1 cellular context compared by ENCODE assay signal in genomic region chr16:24537474-24538337, GRCh38.
TF ChIP-seq lines count a peak whose summit lies in the region.

No MANE protein-coding gene starts in this region.

TF ChIP-seq in K562, 482 proteins besides CTCF, POLR2A, EP300 and RAD21 (continues in another document):
- TF ChIP-seq HCFC1 (IDR thresholded peaks at IDR 0.05; ENCODE audit: low read depth, low read length): 0 out of 2 replicates have a peak, but pooled peaks have one; percentile 18
- TF ChIP-seq SRSF7 (optimal IDR thresholded peaks at IDR 0.05; ENCODE audit: low read depth, low read length): no peak
- peak; percentile 24; the same call in 1 of the 2 replicates for TF ChIP-seq TEAD4 (IDR thresholded peaks at IDR 0.05; ENCODE audit: low read length)
- TF ChIP-seq TEAD4 (CRISPR knock-in tag; IDR thresholded peaks at IDR 0.05; ENCODE audit: borderline replicate concordance): no peak
- no peak for TF ChIP-seq ZNF140 (CRISPR knock-in tag; IDR thresholded peaks at IDR 0.05)
- TF ChIP-seq STAT6 (CRISPR knock-in tag; IDR thresholded peaks at IDR 0.05): no peak
- TF ChIP-seq ZBTB12 (CRISPR knock-in tag; IDR thresholded peaks at IDR 0.05): no peak
- TF ChIP-seq, protein P1, sequence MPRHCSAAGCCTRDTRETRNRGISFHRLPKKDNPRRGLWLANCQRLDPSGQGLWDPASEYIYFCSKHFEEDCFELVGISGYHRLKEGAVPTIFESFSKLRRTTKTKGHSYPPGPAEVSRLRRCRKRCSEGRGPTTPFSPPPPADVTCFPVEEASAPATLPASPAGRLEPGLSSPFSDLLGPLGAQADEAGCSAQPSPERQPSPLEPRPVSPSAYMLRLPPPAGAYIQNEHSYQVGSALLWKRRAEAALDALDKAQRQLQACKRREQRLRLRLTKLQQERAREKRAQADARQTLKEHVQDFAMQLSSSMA (CRISPR knock-in tag; IDR thresholded peaks at IDR 0.05): no peak
- no peak for TF ChIP-seq GTF2A2 (tag; IDR thresholded peaks at IDR 0.05)
- TF ChIP-seq SMAD2 (IDR thresholded peaks at IDR 0.05; ENCODE audit: low read depth, low read length): no peak
- no peak for TF ChIP-seq GABPB2 (CRISPR knock-in tag; conservative IDR thresholded peaks at IDR 0.05)
- TF ChIP-seq ADNP (tag; IDR thresholded peaks at IDR 0.05): no peak
- TF ChIP-seq ZNF184 (CRISPR knock-in tag; IDR thresholded peaks at IDR 0.05): no peak
- no peak for TF ChIP-seq EWSR1 (IDR thresholded peaks at IDR 0.05; ENCODE audit: borderline replicate concordance, low read depth, partially characterized antibody)
- 0 out of 4 replicates have a peak, but pooled peaks of 1 of the 2 experiments have one; percentile 23 for TF ChIP-seq NONO (IDR thresholded peaks at IDR 0.05; ENCODE audit: low read depth in 2 of 2, low read length in 1 of 2)
- 0 out of 2 replicates have a peak, but pooled peaks have one; percentile 18 for TF ChIP-seq RB1 (IDR thresholded peaks at IDR 0.05; ENCODE audit: low read depth)
- TF ChIP-seq, protein P2, sequence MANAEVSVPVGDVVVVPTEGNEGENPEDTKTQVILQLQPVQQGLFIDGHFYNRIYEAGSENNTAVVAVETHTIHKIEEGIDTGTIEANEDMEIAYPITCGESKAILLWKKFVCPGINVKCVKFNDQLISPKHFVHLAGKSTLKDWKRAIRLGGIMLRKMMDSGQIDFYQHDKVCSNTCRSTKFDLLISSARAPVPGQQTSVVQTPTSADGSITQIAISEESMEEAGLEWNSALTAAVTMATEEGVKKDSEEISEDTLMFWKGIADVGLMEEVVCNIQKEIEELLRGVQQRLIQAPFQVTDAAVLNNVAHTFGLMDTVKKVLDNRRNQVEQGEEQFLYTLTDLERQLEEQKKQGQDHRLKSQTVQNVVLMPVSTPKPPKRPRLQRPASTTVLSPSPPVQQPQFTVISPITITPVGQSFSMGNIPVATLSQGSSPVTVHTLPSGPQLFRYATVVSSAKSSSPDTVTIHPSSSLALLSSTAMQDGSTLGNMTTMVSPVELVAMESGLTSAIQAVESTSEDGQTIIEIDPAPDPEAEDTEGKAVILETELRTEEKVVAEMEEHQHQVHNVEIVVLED (CRISPR knock-in tag; IDR thresholded peaks at IDR 0.05): no peak
- no peak for TF ChIP-seq TFAM (CRISPR knock-in tag; conservative IDR thresholded peaks at IDR 0.05)
- TF ChIP-seq SIN3A (IDR thresholded peaks at IDR 0.05; ENCODE audit: borderline replicate concordance in 2 of 2, control insufficient read depth in 1 of 2, low read depth in 2 of 2, low read length in 2 of 2): peak in 1 of 2 experiments; percentile 17; a peak in 1 of 4 replicates
- TF ChIP-seq ZNF232 (CRISPR knock-in tag; IDR thresholded peaks at IDR 0.05): no peak
- TF ChIP-seq CREM (IDR thresholded peaks at IDR 0.05; ENCODE audit: low read depth): peak; percentile 68; the same call in 1 of the 2 replicates
- TF ChIP-seq ZNF830 (CRISPR knock-in tag; IDR thresholded peaks at IDR 0.05): no peak
- no peak for TF ChIP-seq NCOA2 (IDR thresholded peaks at IDR 0.05; ENCODE audit: partially characterized antibody in 2 of 2)
- no peak for TF ChIP-seq NUFIP1 (IDR thresholded peaks at IDR 0.05; ENCODE audit: partially characterized antibody)
- TF ChIP-seq MEIS2 (IDR thresholded peaks at IDR 0.05; ENCODE audit: partially characterized antibody): peak; percentile 48
- no peak for TF ChIP-seq NFYB (IDR thresholded peaks at IDR 0.05; ENCODE audit: extremely low read depth, insufficient read length)
- no peak for TF ChIP-seq XRCC4 (IDR thresholded peaks at IDR 0.05; ENCODE audit: extremely low read depth, insufficient read depth, insufficient read length)
- no peak for TF ChIP-seq ZNF224 (CRISPR knock-in tag; IDR thresholded peaks at IDR 0.05)
- no peak for TF ChIP-seq NFXL1 (CRISPR knock-in tag; IDR thresholded peaks at IDR 0.05)
- TF ChIP-seq SIX5 (IDR thresholded peaks at IDR 0.05; ENCODE audit: borderline replicate concordance in 1 of 2, insufficient read depth in 1 of 2, low read depth in 1 of 2, low read length in 2 of 2): no peak
- no peak for TF ChIP-seq RBM39 (optimal IDR thresholded peaks at IDR 0.05; ENCODE audit: low read depth, low read length)
- no peak for TF ChIP-seq ZNF699 (CRISPR knock-in tag; IDR thresholded peaks at IDR 0.05; ENCODE audit: insufficient replicate concordance)
- peak; percentile 50; the same call in 1 of the 2 replicates for TF ChIP-seq THRAP3 (IDR thresholded peaks at IDR 0.05; ENCODE audit: borderline replicate concordance)
- no peak for TF ChIP-seq SMARCB1 (IDR thresholded peaks at IDR 0.05; ENCODE audit: insufficient read length, low read depth)
- no peak for TF ChIP-seq CHD4 (IDR thresholded peaks at IDR 0.05; ENCODE audit: insufficient read depth, insufficient replicate concordance, low read depth, low read length, poor library complexity, severe bottlenecking)
- TF ChIP-seq, protein P3, sequence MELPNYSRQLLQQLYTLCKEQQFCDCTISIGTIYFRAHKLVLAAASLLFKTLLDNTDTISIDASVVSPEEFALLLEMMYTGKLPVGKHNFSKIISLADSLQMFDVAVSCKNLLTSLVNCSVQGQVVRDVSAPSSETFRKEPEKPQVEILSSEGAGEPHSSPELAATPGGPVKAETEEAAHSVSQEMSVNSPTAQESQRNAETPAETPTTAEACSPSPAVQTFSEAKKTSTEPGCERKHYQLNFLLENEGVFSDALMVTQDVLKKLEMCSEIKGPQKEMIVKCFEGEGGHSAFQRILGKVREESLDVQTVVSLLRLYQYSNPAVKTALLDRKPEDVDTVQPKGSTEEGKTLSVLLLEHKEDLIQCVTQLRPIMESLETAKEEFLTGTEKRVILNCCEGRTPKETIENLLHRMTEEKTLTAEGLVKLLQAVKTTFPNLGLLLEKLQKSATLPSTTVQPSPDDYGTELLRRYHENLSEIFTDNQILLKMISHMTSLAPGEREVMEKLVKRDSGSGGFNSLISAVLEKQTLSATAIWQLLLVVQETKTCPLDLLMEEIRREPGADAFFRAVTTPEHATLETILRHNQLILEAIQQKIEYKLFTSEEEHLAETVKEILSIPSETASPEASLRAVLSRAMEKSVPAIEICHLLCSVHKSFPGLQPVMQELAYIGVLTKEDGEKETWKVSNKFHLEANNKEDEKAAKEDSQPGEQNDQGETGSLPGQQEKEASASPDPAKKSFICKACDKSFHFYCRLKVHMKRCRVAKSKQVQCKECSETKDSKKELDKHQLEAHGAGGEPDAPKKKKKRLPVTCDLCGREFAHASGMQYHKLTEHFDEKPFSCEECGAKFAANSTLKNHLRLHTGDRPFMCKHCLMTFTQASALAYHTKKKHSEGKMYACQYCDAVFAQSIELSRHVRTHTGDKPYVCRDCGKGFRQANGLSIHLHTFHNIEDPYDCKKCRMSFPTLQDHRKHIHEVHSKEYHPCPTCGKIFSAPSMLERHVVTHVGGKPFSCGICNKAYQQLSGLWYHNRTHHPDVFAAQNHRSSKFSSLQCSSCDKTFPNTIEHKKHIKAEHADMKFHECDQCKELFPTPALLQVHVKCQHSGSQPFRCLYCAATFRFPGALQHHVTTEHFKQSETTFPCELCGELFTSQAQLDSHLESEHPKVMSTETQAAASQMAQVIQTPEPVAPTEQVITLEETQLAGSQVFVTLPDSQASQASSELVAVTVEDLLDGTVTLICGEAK (IDR thresholded peaks at IDR 0.05): peak; percentile 60; the same call in 1 of the 2 replicates
- TF ChIP-seq, protein P3 (CRISPR knock-in tag; IDR thresholded peaks at IDR 0.05): no peak
- TF ChIP-seq, protein P4, sequence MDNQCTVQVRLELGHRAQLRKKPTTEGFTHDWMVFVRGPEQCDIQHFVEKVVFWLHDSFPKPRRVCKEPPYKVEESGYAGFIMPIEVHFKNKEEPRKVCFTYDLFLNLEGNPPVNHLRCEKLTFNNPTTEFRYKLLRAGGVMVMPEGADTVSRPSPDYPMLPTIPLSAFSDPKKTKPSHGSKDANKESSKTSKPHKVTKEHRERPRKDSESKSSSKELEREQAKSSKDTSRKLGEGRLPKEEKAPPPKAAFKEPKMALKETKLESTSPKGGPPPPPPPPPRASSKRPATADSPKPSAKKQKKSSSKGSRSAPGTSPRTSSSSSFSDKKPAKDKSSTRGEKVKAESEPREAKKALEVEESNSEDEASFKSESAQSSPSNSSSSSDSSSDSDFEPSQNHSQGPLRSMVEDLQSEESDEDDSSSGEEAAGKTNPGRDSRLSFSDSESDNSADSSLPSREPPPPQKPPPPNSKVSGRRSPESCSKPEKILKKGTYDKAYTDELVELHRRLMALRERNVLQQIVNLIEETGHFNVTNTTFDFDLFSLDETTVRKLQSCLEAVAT (IDR thresholded peaks at IDR 0.05): no peak
- TF ChIP-seq NR2F6 (CRISPR knock-in tag; IDR thresholded peaks at IDR 0.05): no peak
- TF ChIP-seq, protein P5, sequence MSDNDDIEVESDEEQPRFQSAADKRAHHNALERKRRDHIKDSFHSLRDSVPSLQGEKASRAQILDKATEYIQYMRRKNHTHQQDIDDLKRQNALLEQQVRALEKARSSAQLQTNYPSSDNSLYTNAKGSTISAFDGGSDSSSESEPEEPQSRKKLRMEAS (CRISPR knock-in tag; IDR thresholded peaks at IDR 0.05): no peak
- no peak for TF ChIP-seq ARHGAP35 (IDR thresholded peaks at IDR 0.05; ENCODE audit: partially characterized antibody)
- TF ChIP-seq FOXM1 (IDR thresholded peaks at IDR 0.05; ENCODE audit: low read depth): 0 out of 2 replicates have a peak, but pooled peaks have one; percentile 40
- no peak for TF ChIP-seq FOXM1 (CRISPR knock-in tag; IDR thresholded peaks at IDR 0.05; ENCODE audit: low read depth)
- no peak for TF ChIP-seq TRIM28 (IDR thresholded peaks at IDR 0.05)
- no peak for TF ChIP-seq ZNF780A (CRISPR knock-in tag; IDR thresholded peaks at IDR 0.05)
- TF ChIP-seq, protein P6, sequence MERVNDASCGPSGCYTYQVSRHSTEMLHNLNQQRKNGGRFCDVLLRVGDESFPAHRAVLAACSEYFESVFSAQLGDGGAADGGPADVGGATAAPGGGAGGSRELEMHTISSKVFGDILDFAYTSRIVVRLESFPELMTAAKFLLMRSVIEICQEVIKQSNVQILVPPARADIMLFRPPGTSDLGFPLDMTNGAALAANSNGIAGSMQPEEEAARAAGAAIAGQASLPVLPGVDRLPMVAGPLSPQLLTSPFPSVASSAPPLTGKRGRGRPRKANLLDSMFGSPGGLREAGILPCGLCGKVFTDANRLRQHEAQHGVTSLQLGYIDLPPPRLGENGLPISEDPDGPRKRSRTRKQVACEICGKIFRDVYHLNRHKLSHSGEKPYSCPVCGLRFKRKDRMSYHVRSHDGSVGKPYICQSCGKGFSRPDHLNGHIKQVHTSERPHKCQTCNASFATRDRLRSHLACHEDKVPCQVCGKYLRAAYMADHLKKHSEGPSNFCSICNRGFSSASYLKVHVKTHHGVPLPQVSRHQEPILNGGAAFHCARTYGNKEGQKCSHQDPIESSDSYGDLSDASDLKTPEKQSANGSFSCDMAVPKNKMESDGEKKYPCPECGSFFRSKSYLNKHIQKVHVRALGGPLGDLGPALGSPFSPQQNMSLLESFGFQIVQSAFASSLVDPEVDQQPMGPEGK (CRISPR knock-in tag; IDR thresholded peaks at IDR 0.05; ENCODE audit: borderline replicate concordance): no peak
- TF ChIP-seq POLR2G (IDR thresholded peaks at IDR 0.05; ENCODE audit: low read depth, low read length): 0 out of 2 replicates have a peak, but pooled peaks have one; percentile 25
- TF ChIP-seq RAD51 (IDR thresholded peaks at IDR 0.05; ENCODE audit: borderline replicate concordance, low read depth): 0 out of 2 replicates have a peak, but pooled peaks have one; percentile 7
- TF ChIP-seq GABPA (tag; conservative IDR thresholded peaks at IDR 0.05; ENCODE audit: low read depth): no peak
